12 cellular contexts compared by ENCODE assay signal in the genomic region with DNA sequence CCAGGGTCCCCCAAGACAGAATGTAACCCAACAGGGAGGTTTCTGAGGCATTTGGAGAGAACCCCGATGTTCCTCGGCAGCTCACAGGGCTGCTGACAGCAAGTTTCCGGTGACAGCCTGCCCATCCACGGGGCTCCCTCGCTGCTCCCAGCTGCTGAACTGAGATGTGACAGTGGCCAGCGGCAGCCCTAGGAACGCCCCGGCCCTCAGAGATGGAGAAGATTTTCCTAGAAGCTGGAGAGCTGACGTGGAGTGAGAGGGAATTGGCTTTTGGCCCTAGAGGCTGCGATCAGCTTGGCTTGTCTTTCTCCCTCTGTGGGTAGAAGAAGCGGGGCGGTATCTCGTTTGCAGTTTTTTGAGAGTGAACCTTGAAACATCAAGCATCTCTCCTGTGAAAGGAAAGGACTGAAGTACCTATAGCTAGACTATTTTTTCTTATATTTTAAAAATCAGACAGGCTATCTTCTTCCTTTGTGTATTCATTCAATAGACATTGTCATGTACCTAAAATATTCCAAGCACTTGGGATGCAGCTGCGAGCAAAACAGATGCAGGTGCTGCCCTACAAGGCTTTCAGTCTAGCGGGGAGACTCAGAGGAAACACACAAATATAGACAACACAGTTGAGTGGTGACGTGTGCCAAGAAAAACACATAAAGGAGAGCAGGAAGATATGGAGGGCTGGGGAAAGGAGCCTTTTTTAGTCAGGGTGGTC. TPM values are rescaled to one million over a fixed set of nuclear protein-coding genes. Genes with fewer than 3 reads are reported as not detected.
DNase-seq lines count a peak whose midpoint lies in the region; ATAC-seq and TF ChIP-seq lines count a peak whose summit lies in the region.
"Had no signal": no experiment of that assay in that cellular context is flagged by ENCODE, and none has a peak within 500 bp of the region (broad histone marks: within the 10 kb centered on the region; RNA-seq: fewer than 3 reads in every experiment).

No MANE protein-coding gene starts in this region.

- H3K4me2 ChIP-seq in neural progenitor cell = no peak overlapping the region
- H3K4me2 ChIP-seq: SK-N-SH had no signal

- H3F3A ChIP-seq in neural progenitor cell (ENCODE audit: low read depth) = no peaks in the 10 kb centered on the region

- WGBS in transverse colon (ENCODE audit: low coverage in 1 of 2), 2 donors = 35 to 59% methylated on average over 3 to 16 of the region's 16 CpGs

- H3K36me3 Mint-ChIP-seq in neural progenitor cell (no peaks in the 10 kb centered on the region), type B pancreatic cell (no peaks in the 10 kb centered on the region)
- H3K36me3 Mint-ChIP-seq: CD8-positive, alpha-beta T cell had no signal

- H3K4me3 ChIP-seq in fibroblast of the aortic adventitia (ENCODE audit: low read depth, low read length) = no peak overlapping the region
- H3K4me3 ChIP-seq in neural progenitor cell = no peak overlapping the region
- H3K4me3 ChIP-seq in transverse colon = no peak overlapping the region

- in situ Hi-C loops in transverse colon (cut with MboI; ENCODE audit: low pct_ligation_motif_present in 1 of 4, low pct_unique_long_range_greater_than_20kb in 1 of 4, low sequenced_read_pairs in 3 of 4) = no loop called here

- no peaks in the 10 kb centered on the region for H3K36me3 ChIP-seq in neural progenitor cell
- no peaks in the 10 kb centered on the region for H3K36me3 ChIP-seq in transverse colon

- no peak for TF ChIP-seq CTCF in fibroblast of the aortic adventitia (IDR thresholded peaks at IDR 0.05; ENCODE audit: insufficient read depth, low read length)
- no peak for TF ChIP-seq CTCF in neural progenitor cell (IDR thresholded peaks at IDR 0.05)
- no peak for TF ChIP-seq CTCF in transverse colon (IDR thresholded peaks at IDR 0.05)
- no peak for TF ChIP-seq CTCF in type B pancreatic cell (conservative IDR thresholded peaks at IDR 0.05)

- H3K4me3 Mint-ChIP-seq in neural progenitor cell (no peak overlapping the region), type B pancreatic cell (no peak overlapping the region)
- H3K4me3 Mint-ChIP-seq: CD8-positive, alpha-beta T cell had no signal

- no peaks in the 10 kb centered on the region for H3K4me1 ChIP-seq in neural progenitor cell
- peaks cover 0 to 5% (median 0%) of the 10 kb centered on the region in 4 donors for H3K4me1 ChIP-seq in transverse colon

- H3K4me1 Mint-ChIP-seq in neural progenitor cell (peaks cover 3% of the 10 kb centered on the region), type B pancreatic cell (ENCODE audit: unreplicated experiment) (no peaks in the 10 kb centered on the region)

- DNase-seq in SHP77 (lab: John Stamatoyannopoulos, UW) (peak; percentile 23 to 42), SHP77 treated with DMSO at 0.1 percent for 48 hours (lab: John Stamatoyannopoulos, UW) (no peak), fibroblast of the aortic adventitia (ENCODE audit: low read depth) (peak; percentile 44), neural progenitor cell (ENCODE audit: low spot score) (no peak), transverse colon (peak; percentile 15), type B pancreatic cell (ENCODE audit: extremely low spot score, unreplicated experiment) (no peak), DMS 273 treated with DMSO at 0.1 percent for 48 hours (lab: John Stamatoyannopoulos, UW) (no peak)
- DNase-seq: CD8-positive, alpha-beta T cell; NCI-H1417 treated with DMSO at 0.1 percent for 48 hours; NCI-H510A treated with DMSO at 0.1 percent for 48 hours; SK-N-SH had no signal

- H3K27me3 ChIP-seq in neural progenitor cell = no peaks in the 10 kb centered on the region
- peaks cover 3% of the 10 kb centered on the region for H3K27me3 ChIP-seq in transverse colon

- no peak overlapping the region for H3K27ac ChIP-seq in neural progenitor cell
- peak overlapping the region in 1 of 4 donors; percentile 4 for H3K27ac ChIP-seq in transverse colon

- no peak overlapping the region for H3K27ac Mint-ChIP-seq in neural progenitor cell
- H3K27ac Mint-ChIP-seq in type B pancreatic cell = no peak overlapping the region
- H3K27ac Mint-ChIP-seq: CD8-positive, alpha-beta T cell had no signal

- peaks cover 13% of the 10 kb centered on the region for H3K27me3 Mint-ChIP-seq in neural progenitor cell (ENCODE audit: insufficient read depth, low read depth)
- H3K27me3 Mint-ChIP-seq in type B pancreatic cell = peaks cover 30% of the 10 kb centered on the region

- no peaks in the 10 kb centered on the region for H4K20me1 ChIP-seq in neural progenitor cell (ENCODE audit: low read depth)

- H3K9me3 ChIP-seq in neural progenitor cell (ENCODE audit: low read depth) (no peaks in the 10 kb centered on the region), transverse colon (no peaks in the 10 kb centered on the region)
- H3K9me3 ChIP-seq: SK-N-SH had no signal

- intact Hi-C loops in transverse colon (cut with DNase I; ENCODE audit: low total_unique reads) = no loop called here

- no peak for ATAC-seq in GM19452 (IDR thresholded peaks at IDR 0.05; ENCODE audit: unreplicated experiment)
- ATAC-seq: CD8-positive, alpha-beta T cell had no signal

- no peak for TF ChIP-seq POLR2A in transverse colon (IDR thresholded peaks at IDR 0.05)

- TF ChIP-seq EP300 in transverse colon (IDR thresholded peaks at IDR 0.05; ENCODE audit: low read depth) = no peak

- peak overlapping the region; percentile 34 for H2AFZ ChIP-seq in neural progenitor cell (replicated peaks)

- H3K79me2 ChIP-seq in neural progenitor cell (ENCODE audit: low read depth) = no peaks in the 10 kb centered on the region

- H3K9me3 Mint-ChIP-seq in neural progenitor cell = peaks cover 5% of the 10 kb centered on the region
- H3K9me3 Mint-ChIP-seq in type B pancreatic cell = no peaks in the 10 kb centered on the region

- no peak overlapping the region for H3K9ac ChIP-seq in neural progenitor cell
- H3K9ac ChIP-seq: SK-N-SH had no signal

RNA-seq across cellular contexts. Expression of a gene that starts 28.4 kb away (rescaled TPM):
- total RNA-seq in fibroblast of the aortic adventitia (ENCODE audit: low replicate concordance) (0.36 and 0.41 TPM in 2 replicates), neural progenitor cell (ENCODE audit: low replicate concordance) (0.19 and 0.25 TPM in 2 replicates), transverse colon (10 to 100 TPM in 3 of 4 donors, 1 to 10 TPM in 1; 5.3 to 22.5 (median 11.5) TPM), type B pancreatic cell (ENCODE audit: low replicate concordance) (4.8 and 9.5 TPM in 2 replicates)

Comparison
In these comparisons a context has a peak if more than half of its experiments do, and no peak if none do; other contexts are left out.
1. DNase-seq: peak in SHP77 (2 of 2), fibroblast of the aortic adventitia (single experiment) and transverse colon (single experiment); none in SHP77 treated with DMSO at 0.1 percent for 48 hours (single experiment), neural progenitor cell (single experiment), type B pancreatic cell (single experiment) and DMS 273 treated with DMSO at 0.1 percent for 48 hours (single experiment).